22 cellular contexts compared by ENCODE assay signal in the genomic region with DNA sequence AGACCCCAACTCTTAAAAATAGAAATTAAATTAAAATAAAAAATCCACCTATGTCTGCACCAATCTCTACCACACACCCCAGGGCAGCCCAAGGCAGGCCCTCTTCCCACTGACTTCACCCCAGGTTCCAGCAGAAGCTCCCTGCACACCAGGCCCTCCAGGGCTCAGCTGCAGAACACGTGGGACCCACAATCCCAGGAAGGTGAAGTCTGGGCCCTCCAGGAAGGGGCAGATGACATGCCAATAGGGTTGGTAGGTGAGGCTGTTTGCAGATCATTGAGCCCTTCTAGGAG. TPM values are rescaled to one million over a fixed set of nuclear protein-coding genes. Genes with fewer than 3 reads are reported as not detected.
DNase-seq lines count a peak whose midpoint lies in the region; ATAC-seq, FAIRE-seq and TF ChIP-seq lines count a peak whose summit lies in the region.
"Had no signal": no experiment of that assay in that cellular context is flagged by ENCODE, and none has a peak within 500 bp of the region (broad histone marks: within the 10 kb centered on the region; RNA-seq: fewer than 3 reads in every experiment).

No MANE protein-coding gene starts in this region.

- H3K4me3 Mint-ChIP-seq in activated T-cell treated with anti-CD3 and anti-CD28 coated beads, Interleukin-2, amount 50 U/mL, for 4 hours = no peak overlapping the region
- H3K4me3 Mint-ChIP-seq: CD4-positive, alpha-beta memory T cell; IgD-negative memory B cell had no signal

- no peaks in the 10 kb centered on the region for H3K4me1 Mint-ChIP-seq in activated T-cell treated with anti-CD3 and anti-CD28 coated beads, Interleukin-2, amount 50 U/mL, for 4 hours (ENCODE audit: low read depth)
- H3K4me1 Mint-ChIP-seq: CD4-positive, alpha-beta memory T cell; IgD-negative memory B cell had no signal

- no peaks in the 10 kb centered on the region for H3K36me3 Mint-ChIP-seq in activated T-cell treated with anti-CD3 and anti-CD28 coated beads, Interleukin-2, amount 50 U/mL, for 4 hours (ENCODE audit: insufficient read depth)
- H3K36me3 Mint-ChIP-seq: CD4-positive, alpha-beta memory T cell; IgD-negative memory B cell had no signal

- H3K9ac ChIP-seq in kidney (ENCODE audit: low read length in 2 of 2) = no peak overlapping the region

- H3K27me3 Mint-ChIP-seq in activated T-cell treated with anti-CD3 and anti-CD28 coated beads, Interleukin-2, amount 50 U/mL, for 4 hours (ENCODE audit: low read depth) = peaks cover 35% of the 10 kb centered on the region
- H3K27me3 Mint-ChIP-seq: IgD-negative memory B cell had no signal

- no peak for ATAC-seq in activated T-cell treated with anti-CD3 and anti-CD28 coated beads, Interleukin-2, amount 50 U/mL, for 4 hours
- ATAC-seq in GM19351 (IDR thresholded peaks at IDR 0.05; ENCODE audit: unreplicated experiment) = no peak
- ATAC-seq: A549, HepG2 had no signal

- no peaks in the 10 kb centered on the region for H3K4me1 ChIP-seq in kidney (ENCODE audit: control insufficient read depth in 1 of 2, insufficient read depth in 1 of 2, low read depth in 1 of 2, low read length in 2 of 2)
- H3K4me1 ChIP-seq: A549, HAP-1 had no signal

- intact Hi-C loops in kidney (cut with DNase I) (no loop called here), posterior vena cava (cut with DNase I) (no loop called here)

- TF ChIP-seq CTCF in kidney (IDR thresholded peaks at IDR 0.05; ENCODE audit: borderline replicate concordance, extremely low read depth, insufficient read depth) = no peak

- no peaks in the 10 kb centered on the region for H3K36me3 ChIP-seq in kidney (ENCODE audit: control insufficient read depth in 1 of 2, insufficient read depth in 2 of 2, low read length in 2 of 2)
- H3K36me3 ChIP-seq: HAP-1 had no signal

- no peaks in the 10 kb centered on the region for H3K9me3 Mint-ChIP-seq in activated T-cell treated with anti-CD3 and anti-CD28 coated beads, Interleukin-2, amount 50 U/mL, for 4 hours

- DNase-seq in activated T-cell treated with anti-CD3 and anti-CD28 coated beads, Interleukin-2, amount 50 U/mL, for 4 hours = peak; percentile 0
- DNase-seq in activated T-cell treated with anti-CD3 and anti-CD28 coated beads, Interleukin-2, amount 50 U/mL, for 48 hours = no peak
- DNase-seq in kidney (peak; percentile 18), posterior vena cava (ENCODE audit: low spot score) (peak; percentile 41), CD1c-positive myeloid dendritic cell (ENCODE audit: extremely low spot score) (no peak), SKM-1 (lab: John Stamatoyannopoulos, UW; ENCODE audit: unreplicated experiment) (no peak)
- DNase-seq: AML-193; CD4-positive, alpha-beta memory T cell; DMS153; DMS79; GDM1 had no signal

- no peak for FAIRE-seq in kidney (lab: Jason Lieb, UNC)
- FAIRE-seq: A549, GM12892, GM18507, HepG2 had no signal

- H3K27ac ChIP-seq in kidney (ENCODE audit: low read depth in 2 of 2, low read length in 2 of 2) = no peak overlapping the region
- H3K27ac ChIP-seq: 22Rv1, A549, C4-2B had no signal

- H3K9me3 ChIP-seq in kidney (ENCODE audit: control insufficient read depth in 1 of 2, low read length in 2 of 2) = no peaks in the 10 kb centered on the region
- H3K9me3 ChIP-seq: A549, HAP-1 had no signal

- no peak overlapping the region for H3K4me3 ChIP-seq in kidney (ENCODE audit: low read length in 2 of 2)
- H3K4me3 ChIP-seq: A549, HAP-1 had no signal

RNA-seq across cellular contexts. Expression of gene VSTM2B, which starts 19.2 kb away (rescaled TPM):
- total RNA-seq in activated T-cell treated with anti-CD3 and anti-CD28 coated beads, Interleukin-2, amount 50 U/mL, for 4 hours = not detected
- total RNA-seq in kidney (not detected), posterior vena cava (not detected)
- not detected for polyA plus RNA-seq in kidney (ENCODE audit: insufficient read depth, low read depth, low replicate concordance)
- total RNA-seq: CD4-positive, alpha-beta memory T cell; Daoy; HepG2 had no signal
- polyA plus RNA-seq: A549; BJ; CD4-positive, alpha-beta memory T cell; HepG2; IgD-negative memory B cell had no signal

Comparison
In these comparisons a context has a peak if more than half of its experiments do, and no peak if none do; other contexts are left out.
1. DNase-seq: peak in activated T-cell treated with anti-CD3 and anti-CD28 coated beads, Interleukin-2, amount 50 U/mL, for 4 hours (single experiment), kidney (single experiment) and posterior vena cava (single experiment); none in activated T-cell treated with anti-CD3 and anti-CD28 coated beads, Interleukin-2, amount 50 U/mL, for 48 hours (0 of 2), CD1c-positive myeloid dendritic cell (single experiment) and SKM-1 (single experiment).